Comparison of ENCODE assay signal across 15 cellular contexts in genomic region chr13:47175172-47175806, GRCh38.
DNase-seq lines count a peak whose midpoint lies in the region; ATAC-seq and TF ChIP-seq lines count a peak whose summit lies in the region.
"Had no signal": no experiment of that assay in that cellular context is flagged by ENCODE, and none has a peak within 500 bp of the region (broad histone marks: within the 10 kb centered on the region; RNA-seq: fewer than 3 reads in every experiment).

No MANE protein-coding gene starts in this region.

- H3K9me3 ChIP-seq in GM23248 (ENCODE audit: low read depth), result no peaks in the 10 kb centered on the region
- no peaks in the 10 kb centered on the region for H3K9me3 ChIP-seq in fibroblast of lung (ENCODE audit: control insufficient read depth, insufficient read depth, low read depth, low read length)

- no peaks in the 10 kb centered on the region for H3K36me3 Mint-ChIP-seq in activated T-cell treated with anti-CD3 and anti-CD28 coated beads, Interleukin-2, amount 50 U/mL, for 24 hours (ENCODE audit: low read depth)
- H3K36me3 Mint-ChIP-seq: activated naive CD8-positive, alpha-beta T cell; natural killer cell had no signal

- H2AFZ ChIP-seq in GM23248 (no peak overlapping the region), fibroblast of lung (ENCODE audit: low read length) (no peak overlapping the region)

- H3K9me3 Mint-ChIP-seq in activated T-cell treated with anti-CD3 and anti-CD28 coated beads, Interleukin-2, amount 50 U/mL, for 24 hours, result no peaks in the 10 kb centered on the region
- H3K9me3 Mint-ChIP-seq: stimulated activated naive CD8-positive, alpha-beta T cell treated with anti-CD3 and anti-CD28 coated beads, Interleukin-15, Interleukin-2, amounts not matched to agents 100 ng/mL and 50 ng/mL, for 24 hours had no signal

- H3K27ac Mint-ChIP-seq in activated T-cell treated with anti-CD3 and anti-CD28 coated beads, Interleukin-2, amount 50 U/mL, for 24 hours, result no peak overlapping the region
- H3K27ac Mint-ChIP-seq: activated naive CD8-positive, alpha-beta T cell; effector memory CD8-positive, alpha-beta T cell; natural killer cell; stimulated activated naive CD8-positive, alpha-beta T cell treated with anti-CD3 and anti-CD28 coated beads, Interleukin-15, Interleukin-2, amounts not matched to agents 100 ng/mL and 50 ng/mL, for 24 hours had no signal

- H3K27ac ChIP-seq in GM23248, result peak overlapping the region; percentile 52
- no peak overlapping the region for H3K27ac ChIP-seq in fibroblast of lung (ENCODE audit: insufficient read depth, low read length)

- no peaks in the 10 kb centered on the region for H3K27me3 ChIP-seq in GM23248 (replicated peaks; ENCODE audit: insufficient read depth)
- no peaks in the 10 kb centered on the region for H3K27me3 ChIP-seq in fibroblast of lung (ENCODE audit: control insufficient read depth, insufficient read depth, low read length)

- no peak for TF ChIP-seq CTCF in fibroblast of lung (conservative IDR thresholded peaks at IDR 0.05 in 1 of 2, IDR thresholded peaks at IDR 0.05 in 1 of 2; ENCODE audit: low read depth in 1 of 2, low read length in 2 of 2)

- in situ Hi-C loops in GM23248 (cut with MboI), result loop anchor here (5.0 kb wide), 1 partner anchor 48 kb away; no protein-coding TSS in a partner anchor

- H3K4me3 ChIP-seq in GM23248 (peak overlapping the region; percentile 15; the same call in 1 of the 2 replicates), fibroblast of lung (replicated peaks in 1 of 4; ENCODE audit: control extremely low read depth in 1 of 4, insufficient read depth in 1 of 4, low read depth in 3 of 4, low read length in 4 of 4) (no peak overlapping the region), skeletal muscle cell (ENCODE audit: low read depth, low read length) (no peak overlapping the region)

- no peaks in the 10 kb centered on the region for H3K27me3 Mint-ChIP-seq in activated T-cell treated with anti-CD3 and anti-CD28 coated beads, Interleukin-2, amount 50 U/mL, for 24 hours
- H3K27me3 Mint-ChIP-seq: activated naive CD8-positive, alpha-beta T cell; effector memory CD8-positive, alpha-beta T cell had no signal

- no peak overlapping the region for H3K4me3 Mint-ChIP-seq in activated T-cell treated with anti-CD3 and anti-CD28 coated beads, Interleukin-2, amount 50 U/mL, for 24 hours
- H3K4me3 Mint-ChIP-seq: activated naive CD8-positive, alpha-beta T cell; effector memory CD8-positive, alpha-beta T cell; natural killer cell; stimulated activated naive CD8-positive, alpha-beta T cell treated with anti-CD3 and anti-CD28 coated beads, Interleukin-15, Interleukin-2, amounts not matched to agents 100 ng/mL and 50 ng/mL, for 24 hours had no signal

- H3K36me3 ChIP-seq in GM23248 (ENCODE audit: low read depth), result no peaks in the 10 kb centered on the region
- H3K36me3 ChIP-seq in fibroblast of lung (ENCODE audit: control insufficient read depth, insufficient read depth, low read length), result no peaks in the 10 kb centered on the region

- H4K20me1 ChIP-seq in GM23248 (ENCODE audit: insufficient read depth) (no peaks in the 10 kb centered on the region), fibroblast of lung (ENCODE audit: control insufficient read depth, extremely low read depth, insufficient read depth, low read length) (no peaks in the 10 kb centered on the region)

- no peak for ATAC-seq in HG03280 (IDR thresholded peaks at IDR 0.05; ENCODE audit: unreplicated experiment)
- no peak for ATAC-seq in GM19035 (IDR thresholded peaks at IDR 0.05; ENCODE audit: unreplicated experiment)
- ATAC-seq: effector memory CD8-positive, alpha-beta T cell; natural killer cell had no signal

- no peaks in the 10 kb centered on the region for H3K4me1 Mint-ChIP-seq in activated T-cell treated with anti-CD3 and anti-CD28 coated beads, Interleukin-2, amount 50 U/mL, for 24 hours (ENCODE audit: low read depth)
- H3K4me1 Mint-ChIP-seq: natural killer cell had no signal

- WGBS in GM23248 (ENCODE audit: low coverage in 1 of 2, low lambda C conversion rate in 2 of 2, missing lambda C conversion rate in 2 of 2), 2 experiments, result 5 to 6% methylated on average over 3 of the region's 3 CpGs

- H3K4me2 ChIP-seq in GM23248 (ENCODE audit: unreplicated experiment) (peak overlapping the region; percentile 38), fibroblast of lung (ENCODE audit: extremely low read depth, insufficient read depth, low read length) (peak overlapping the region; percentile 62)

- no peaks in the 10 kb centered on the region for H3K79me2 ChIP-seq in GM23248 (ENCODE audit: insufficient read depth)
- no peaks in the 10 kb centered on the region for H3K79me2 ChIP-seq in fibroblast of lung (ENCODE audit: control insufficient read depth, insufficient read depth, low read length)

- H3F3A ChIP-seq in GM23248 (ENCODE audit: insufficient read depth), result peaks cover 17% of the 10 kb centered on the region

- peak; percentile 87 for DNase-seq in GM23248
- peak; percentile 69 for DNase-seq in OCI-M1 (lab: John Stamatoyannopoulos, UW)
- peak; percentile 94 to 96 for DNase-seq in fibroblast of lung (ENCODE audit: low read depth in 2 of 2)
- DNase-seq in skeletal muscle cell (ENCODE audit: low read depth), result peak; percentile 85
- DNase-seq in UCSD-AML1 (lab: John Stamatoyannopoulos, UW; ENCODE audit: unreplicated experiment), result no peak
- no peak for DNase-seq in activated T-cell treated with anti-CD3 and anti-CD28 coated beads, Interleukin-2, amount 50 U/mL, for 24 hours
- DNase-seq: activated CD4-positive, alpha-beta T cell treated with anti-CD3 and anti-CD28 coated beads, Interleukin-2, amount 50 U/mL, for 1 hour; effector memory CD8-positive, alpha-beta T cell; natural killer cell; NCI-H2029; SHP77 treated with DMSO at 0.1 percent for 48 hours had no signal

- H3K9ac ChIP-seq in GM23248, result no peak overlapping the region
- H3K9ac ChIP-seq in fibroblast of lung (ENCODE audit: insufficient read depth, low read length), result no peak overlapping the region

- no peaks in the 10 kb centered on the region for H3K9me2 ChIP-seq in GM23248 (ENCODE audit: insufficient read depth)

- H3K4me1 ChIP-seq in GM23248 (ENCODE audit: insufficient read depth) (peaks cover 14% of the 10 kb centered on the region), fibroblast of lung (ENCODE audit: control insufficient read depth, extremely low read depth, insufficient read depth, low read length) (peaks cover 4% of the 10 kb centered on the region)

Comparison
In these comparisons a context has a peak if more than half of its experiments do, and no peak if none do; other contexts are left out.
1. DNase-seq: peak in GM23248 (single experiment), OCI-M1 (single experiment), fibroblast of lung (2 of 2) and skeletal muscle cell (single experiment); none in UCSD-AML1 (single experiment) and activated T-cell treated with anti-CD3 and anti-CD28 coated beads, Interleukin-2, amount 50 U/mL, for 24 hours (single experiment).